ENCODE assay signal across 22 cellular contexts in genomic region chr1:199741586-199741985, GRCh38.
"Had no signal": no experiment of that assay in that cellular context is flagged by ENCODE, and none has a peak within 500 bp of the region (broad histone marks: within the 10 kb centered on the region; RNA-seq: fewer than 3 reads in every experiment).

No MANE protein-coding gene starts in this region.

- H3K79me2 ChIP-seq: hepatocyte had no signal

- H3K9me3 ChIP-seq: mucosa of descending colon, ovary, stomach, testis, tibial artery, upper lobe of right lung, uterus had no signal

- H3K36me3 ChIP-seq: ovary, stomach, tibial artery, upper lobe of right lung, uterus had no signal

- H3K4me2 ChIP-seq: hepatocyte had no signal

- DNase-seq: islet precursor cell; midbrain; mucosa of descending colon; naive thymus-derived CD4-positive, alpha-beta T cell; ovary; retina; right cardiac atrium; stimulated activated CD4-positive, alpha-beta T cell treated with anti-CD3 and anti-CD28 coated beads, Interleukin-12 subunit alpha, Interleukin-12 subunit beta, amount 100 ng/mL, for 4 hours; stimulated activated CD4-positive, alpha-beta T cell treated with anti-CD3 and anti-CD28 coated beads, Interleukin-15, amount 100 ng/mL, for 24 hours; stimulated activated CD4-positive, alpha-beta T cell treated with anti-CD3 and anti-CD28 coated beads, Interleukin-2, amount 100 ng/mL, for 24 hours; stimulated activated CD4-positive, alpha-beta T cell treated with anti-CD3 and anti-CD28 coated beads, Interleukin-4, amount 100 ng/mL, for 1 hour; stimulated activated naive B cell treated with anti-CD40 and anti-IgM and Interleukin-4, amounts not matched to agents 10 μg/mL and 1 μg/mL and 100 μg/mL, for 72 hours; stimulated activated naive CD8-positive, alpha-beta T cell treated with anti-CD3 and anti-CD28 coated beads, Interleukin-15, Interleukin-2, amounts not matched to agents 100 U/mL and 50 U/mL, for 24 hours; stomach; testis; tibial artery; trophoblast cell; upper lobe of right lung; uterus had no signal

- H3K4me1 ChIP-seq: stomach, tibial artery, upper lobe of right lung, uterus had no signal

- H3K27me3 ChIP-seq: ovary, stomach, testis, tibial artery, upper lobe of right lung, uterus had no signal

- H3K4me3 ChIP-seq: hepatocyte, lung, mucosa of descending colon, ovary, skin epidermis, stomach, testis, tibial artery, upper lobe of right lung, uterus had no signal

- H3K27ac ChIP-seq: hepatocyte, ovary, skin epidermis, stomach, testis, tibial artery, upper lobe of right lung, uterus had no signal
